In genomic region chr13:113298001-113298945, GRCh38 we compare ENCODE assay signal across 7 cellular contexts. TPM values are rescaled to one million over a fixed set of nuclear protein-coding genes. Genes with fewer than 3 reads are reported as not detected.
DNase-seq lines count a peak whose midpoint lies in the region; ATAC-seq and TF ChIP-seq lines count a peak whose summit lies in the region.

No MANE protein-coding gene starts in this region.

- no peak overlapping the region for H4K5ac ChIP-seq in H9 (ENCODE audit: insufficient read length, low read depth, low read length)

- H3K36me3 Mint-ChIP-seq in H9 (ENCODE audit: insufficient read depth in 1 of 3, low read depth in 3 of 3): peaks cover 0 to 1% (median 0%) of the 10 kb centered on the region in 3 experiments; a peak in 3 of 7 replicates

- no peak overlapping the region for H3K14ac ChIP-seq in H9 (ENCODE audit: insufficient read depth, low read length)

- no peak overlapping the region for H3K56ac ChIP-seq in H9 (ENCODE audit: insufficient read length, low read depth, low read length)

- intact Hi-C loops in PC-3 (cut with micrococcal nuclease): no loop called here

- no peak overlapping the region for H3K23ac ChIP-seq in H9 (ENCODE audit: insufficient read length, low read depth, low read length)

- no peaks in the 10 kb centered on the region for H3K9me2 ChIP-seq in PC-3 (replicated peaks; ENCODE audit: low read length)

- H2BK15ac ChIP-seq in H9 (ENCODE audit: low read depth, low read length): no peak overlapping the region

- POLR2A ChIA-PET in PC-3 (lab: Charles Lee; ENCODE audit: unreplicated experiment): interaction anchor here (0.6 kb wide), 2 partner anchors 16 to 19 kb away, joined by 13 to 44 read pairs; no protein-coding TSS in a partner anchor

- H2BK5ac ChIP-seq in H9 (ENCODE audit: insufficient read length, low read length): no peak overlapping the region

- H2AFZ ChIP-seq in H9 (ENCODE audit: low read length) (no peak overlapping the region), PC-3 (ENCODE audit: low read length) (peak overlapping the region; percentile 78; the same call in 1 of the 2 replicates), parathyroid adenoma (no peak overlapping the region)

- peaks cover 0 to 5% of the 10 kb centered on the region in 2 experiments; a peak in 2 of 5 replicates for H3K9me3 Mint-ChIP-seq in H9

- H3K9ac ChIP-seq in H9 (ENCODE audit: extremely low read depth, insufficient read length, low read length): peak overlapping the region; percentile 95
- peak overlapping the region; percentile 89 for H3K9ac ChIP-seq in PC-3 (ENCODE audit: low read length)
- H3K9ac ChIP-seq in parathyroid adenoma: no peak overlapping the region

- H4K20me1 ChIP-seq in H9 (ENCODE audit: control insufficient read depth, insufficient read depth, insufficient read length) (no peaks in the 10 kb centered on the region), PC-3 (ENCODE audit: low read length) (peaks cover 7% of the 10 kb centered on the region; the same call in 1 of the 2 replicates)

- no peak overlapping the region for H2AK5ac ChIP-seq in H9 (ENCODE audit: insufficient read length, low read length)

- no peak overlapping the region for H2BK120ac ChIP-seq in H9 (ENCODE audit: low read depth, low read length, poor library complexity, severe bottlenecking)

- H3K9me3 ChIP-seq in H9 (ENCODE audit: control insufficient read depth, low read depth, low read length) (no peaks in the 10 kb centered on the region), PC-3 (ENCODE audit: low read length) (no peaks in the 10 kb centered on the region), parathyroid adenoma (ENCODE audit: control insufficient read depth, low read length) (no peaks in the 10 kb centered on the region)

- 0 out of 2 replicates have a peak, but pooled peaks cover 3% of the 10 kb centered on the region for H3K4me1 ChIP-seq in H9 (ENCODE audit: insufficient read depth, low read length)
- H3K4me1 ChIP-seq in PC-3 (ENCODE audit: insufficient read depth, low read length): peaks cover 9% of the 10 kb centered on the region; the same call in 1 of the 2 replicates
- peaks cover 2% of the 10 kb centered on the region for H3K4me1 ChIP-seq in parathyroid adenoma

- no peak overlapping the region for H3K18ac ChIP-seq in H9 (ENCODE audit: insufficient read length, low read depth, low read length)

- WGBS in H9 (ENCODE audit: extremely low coverage, insufficient read length, low lambda C conversion rate): no CpG with 5 or more reads among the region's 21 CpGs

- no peak for TF ChIP-seq CTCF in H9 (conservative IDR thresholded peaks at IDR 0.05)
- no peak for TF ChIP-seq CTCF in PC-3 (conservative IDR thresholded peaks at IDR 0.05; ENCODE audit: low read depth, low read length)
- no peak for TF ChIP-seq CTCF in parathyroid adenoma (IDR thresholded peaks at IDR 0.05)

- no peak overlapping the region for H3T11ph ChIP-seq in H9 (ENCODE audit: low read length)

- TSS peak; percentile 67 for BruUV-seq in PC-3 (replicated peaks; lab: Mats Ljungman, UMichigan)

- no peak overlapping the region for H4K8ac ChIP-seq in H9 (replicated peaks; ENCODE audit: insufficient read length, low read depth, low read length)

- DNase-seq in H9 (no peak), PC-3 (peak; percentile 8), erythroblast (lab: John Stamatoyannopoulos, UW) (peak; percentile 63 to 72), T1000 (lab: John Stamatoyannopoulos, UW) (no peak), NCI-H345 treated with DMSO at 0.1 percent for 48 hours (lab: John Stamatoyannopoulos, UW; ENCODE audit: unreplicated experiment) (no peak)

- H3K23me2 ChIP-seq in H9 (ENCODE audit: insufficient read length, low read depth, low read length, poor library complexity, severe bottlenecking): peaks cover 12% of the 10 kb centered on the region

- peak overlapping the region in 2 of 3 experiments; percentile 91 to 93; a peak in 4 of 7 replicates for H3K27ac Mint-ChIP-seq in H9

- no peak overlapping the region for H4K91ac ChIP-seq in H9 (ENCODE audit: insufficient read length, low read depth, low read length)

- H3K4ac ChIP-seq in H9 (ENCODE audit: low read depth, low read length): no peak overlapping the region

- H3K4me3 ChIP-seq in PC-3 (ENCODE audit: low read length): peak overlapping the region; percentile 95
- H3K4me3 ChIP-seq in parathyroid adenoma (ENCODE audit: low read depth, low read length): peak overlapping the region; percentile 89

- peaks cover 8% of the 10 kb centered on the region for H3K27me3 Mint-ChIP-seq in H9 (ENCODE audit: low read depth)

- CTCF ChIA-PET in PC-3 (lab: Charles Lee): no interaction called here

- no peak overlapping the region for H2BK12ac ChIP-seq in H9 (ENCODE audit: insufficient read length, low read depth, low read length)

- peak overlapping the region; percentile 91 to 93 for H3K4me3 Mint-ChIP-seq in H9

- peak; percentile 23 for ATAC-seq in PC-3
- ATAC-seq in HG02970 (IDR thresholded peaks at IDR 0.05; ENCODE audit: low FRiP score, unreplicated experiment): no peak

- no peak overlapping the region for H2BK20ac ChIP-seq in H9 (ENCODE audit: low read depth, low read length, poor library complexity, severe bottlenecking)

- peaks cover 7% of the 10 kb centered on the region for H3K79me1 ChIP-seq in H9 (ENCODE audit: insufficient read depth, low read depth, low read length, poor library complexity, severe bottlenecking)

- H3K36me3 ChIP-seq in PC-3 (ENCODE audit: low read depth, low read length): no peaks in the 10 kb centered on the region
- H3K36me3 ChIP-seq in parathyroid adenoma (ENCODE audit: control insufficient read depth, insufficient read depth, low read length): no peaks in the 10 kb centered on the region

- H3K27ac ChIP-seq in H9 (ENCODE audit: insufficient read length, low read depth, low read length) (no peak overlapping the region), PC-3 (ENCODE audit: low read length) (0 out of 2 replicates have a peak overlapping the region, but pooled peaks have one; percentile 26), parathyroid adenoma (peak overlapping the region; percentile 32)

- H3K4me2 ChIP-seq in H9 (ENCODE audit: insufficient read depth, insufficient read length, low read length) (peak overlapping the region; percentile 82), PC-3 (ENCODE audit: low read length) (peak overlapping the region; percentile 97), parathyroid adenoma (ENCODE audit: low read length) (peak overlapping the region; percentile 73)

- TF ChIP-seq POLR2A in erythroblast (IDR thresholded peaks at IDR 0.05; ENCODE audit: low read length): no peak

- no peaks in the 10 kb centered on the region for H3F3A ChIP-seq in PC-3 (ENCODE audit: low read length, unreplicated experiment)

- H3K79me2 ChIP-seq in H9 (ENCODE audit: insufficient read depth, low read length): peaks cover 31% of the 10 kb centered on the region; the same call in 1 of the 2 replicates
- peaks cover 56% of the 10 kb centered on the region for H3K79me2 ChIP-seq in PC-3 (ENCODE audit: low read length)
- H3K79me2 ChIP-seq in parathyroid adenoma: peaks cover 15% of the 10 kb centered on the region

- H3K27me3 ChIP-seq in H9 (ENCODE audit: insufficient read depth, low read length) (no peaks in the 10 kb centered on the region; the same call in 1 of the 2 replicates), PC-3 (ENCODE audit: low read length) (no peaks in the 10 kb centered on the region), parathyroid adenoma (ENCODE audit: control insufficient read depth, insufficient read depth, low read length) (no peaks in the 10 kb centered on the region)

- peaks cover 14 to 17% of the 10 kb centered on the region in 2 experiments for H3K4me1 Mint-ChIP-seq in H9

RNA-seq across cellular contexts. Expression of gene LAMP1, which starts 1.2 kb away (rescaled TPM):
- total RNA-seq in H9 (2021) (131 and 139 TPM in 2 replicates), PC-3 (2014; rRNA removed) (110 and 111 TPM in 2 replicates)

Comparison
In these comparisons a context has a peak if more than half of its experiments do, and no peak if none do; other contexts are left out.
1. DNase-seq: peak in PC-3 (single experiment) and erythroblast (2 of 2); none in H9 (single experiment), T1000 (single experiment) and NCI-H345 treated with DMSO at 0.1 percent for 48 hours (single experiment).
2. Peak in every context shown above with its lines, with median percentiles within 50 percentile points of each other: H3K4me2 ChIP-seq.